In the genomic region with DNA sequence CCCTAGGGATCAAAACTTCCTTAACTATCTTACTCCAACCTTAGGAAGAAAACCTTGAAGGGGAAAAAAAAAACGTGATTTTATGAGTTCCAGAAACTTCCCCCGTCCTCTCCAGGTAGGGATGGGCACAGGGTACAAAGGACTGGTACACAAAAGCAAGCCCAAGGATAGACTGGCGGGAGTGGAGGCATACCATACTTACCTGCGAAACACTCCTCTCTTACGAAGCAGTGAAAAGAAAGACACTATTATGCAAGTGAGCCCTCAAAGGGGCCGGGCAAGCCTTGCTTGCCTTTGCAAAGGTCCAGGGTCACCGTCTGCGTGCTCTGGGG, we compare ENCODE assay signal across 8 cellular contexts. TPM values are rescaled to one million over a fixed set of nuclear protein-coding genes. Genes with fewer than 3 reads are reported as not detected.
DNase-seq lines count a peak whose midpoint lies in the region; ATAC-seq and TF ChIP-seq lines count a peak whose summit lies in the region.

No MANE protein-coding gene starts in this region.

- H2AFZ ChIP-seq in OCI-LY7 (ENCODE audit: low read length), result no peak overlapping the region

- peaks cover 0 to 4% of the 10 kb centered on the region in 2 donors for H3K36me3 ChIP-seq in duodenal mucosa (ENCODE audit: control insufficient read depth in 1 of 2, insufficient read depth in 2 of 2, low read length in 2 of 2)
- peaks cover 0 to 4% of the 10 kb centered on the region in 2 donors for H3K36me3 ChIP-seq in vagina
- no peaks in the 10 kb centered on the region for H3K36me3 ChIP-seq in OCI-LY7 (ENCODE audit: insufficient read depth, low read length)

- H3K4me1 Mint-ChIP-seq in activated naive CD4-positive, alpha-beta T cell treated with anti-CD3 and anti-CD28 coated beads for 36 hours (ENCODE audit: low read depth), result peaks cover 6% of the 10 kb centered on the region
- peaks cover 9% of the 10 kb centered on the region for H3K4me1 Mint-ChIP-seq in mesothelial cell of epicardium

- BruUV-seq in OCI-LY7 (replicated peaks; lab: Mats Ljungman, UMichigan), result no TSS peak

- no peak for DNase-seq in activated naive CD4-positive, alpha-beta T cell treated with anti-CD3 and anti-CD28 coated beads for 36 hours
- no peak for DNase-seq in activated naive CD4-positive, alpha-beta T cell treated with anti-CD3 and anti-CD28 coated beads, Interleukin-2, amount 50 U/mL, for 72 hours (ENCODE audit: low spot score in 2 of 2)
- no peak for DNase-seq in mesothelial cell of epicardium (ENCODE audit: low spot score in 2 of 2, unreplicated experiment in 2 of 2)
- no peak for DNase-seq in vagina (ENCODE audit: extremely low spot score in 2 of 2)
- DNase-seq in COLO668 (lab: John Stamatoyannopoulos, UW; ENCODE audit: unreplicated experiment), result no peak
- no peak for DNase-seq in OCI-LY7 (ENCODE audit: low spot score)

- peak overlapping the region; percentile 60 to 70 for H3K9ac ChIP-seq in duodenal mucosa (ENCODE audit: low read depth in 1 of 2, low read length in 2 of 2)

- no peak overlapping the region for H3K4me2 ChIP-seq in OCI-LY7 (ENCODE audit: low read length)

- no peaks in the 10 kb centered on the region for H3K9me2 ChIP-seq in OCI-LY7 (ENCODE audit: insufficient read depth, low read length)

- H3K4me1 ChIP-seq in duodenal mucosa (ENCODE audit: control insufficient read depth in 1 of 2, insufficient read depth in 2 of 2, low read length in 2 of 2), result no peaks in the 10 kb centered on the region
- H3K4me1 ChIP-seq in vagina, result no peaks in the 10 kb centered on the region
- H3K4me1 ChIP-seq in OCI-LY7 (ENCODE audit: insufficient read depth, low read length, poor library complexity, severe bottlenecking), result no peaks in the 10 kb centered on the region

- H3K4me3 ChIP-seq in duodenal mucosa (ENCODE audit: low read depth in 1 of 2, low read length in 2 of 2), result peak overlapping the region; percentile 73 to 76
- peak overlapping the region; percentile 49 to 51 for H3K4me3 ChIP-seq in vagina
- no peak overlapping the region for H3K4me3 ChIP-seq in OCI-LY7 (ENCODE audit: low read depth, low read length, poor library complexity, severe bottlenecking)

- intact Hi-C loops in activated naive CD4-positive, alpha-beta T cell treated with anti-CD3 and anti-CD28 coated beads for 36 hours (cut with micrococcal nuclease), result loop anchor here (1.0 to 10.0 kb wide), 4 partner anchors 10 to 191 kb away; no protein-coding TSS in a partner anchor
- intact Hi-C loops in vagina (cut with DNase I) (no loop called here), OCI-LY7 (cut with micrococcal nuclease; ENCODE audit: unreplicated experiment) (no loop called here)

- TF ChIP-seq POLR2A in vagina (IDR thresholded peaks at IDR 0.05), result no peak

- H3K9me3 Mint-ChIP-seq in activated naive CD4-positive, alpha-beta T cell treated with anti-CD3 and anti-CD28 coated beads for 36 hours, result no peaks in the 10 kb centered on the region
- H3K9me3 Mint-ChIP-seq in activated naive CD4-positive, alpha-beta T cell treated with anti-CD3 and anti-CD28 coated beads, Interleukin-2, amount 50 U/mL, for 72 hours, result no peaks in the 10 kb centered on the region
- H3K9me3 Mint-ChIP-seq in mesothelial cell of epicardium, result peaks cover 21% of the 10 kb centered on the region

- H4K20me1 ChIP-seq in OCI-LY7 (ENCODE audit: insufficient read depth, low read length), result no peaks in the 10 kb centered on the region

- H3K79me2 ChIP-seq in OCI-LY7 (ENCODE audit: insufficient read depth, low read depth, low read length), result no peaks in the 10 kb centered on the region

- peaks cover 3% of the 10 kb centered on the region for H3K27me3 Mint-ChIP-seq in activated naive CD4-positive, alpha-beta T cell treated with anti-CD3 and anti-CD28 coated beads for 36 hours (ENCODE audit: low read depth)
- no peaks in the 10 kb centered on the region for H3K27me3 Mint-ChIP-seq in mesothelial cell of epicardium (ENCODE audit: low read depth)

- H3K27ac Mint-ChIP-seq in activated naive CD4-positive, alpha-beta T cell treated with anti-CD3 and anti-CD28 coated beads for 36 hours, result no peak overlapping the region
- peak overlapping the region in 1 of 2 donors; percentile 84 for H3K27ac Mint-ChIP-seq in activated naive CD4-positive, alpha-beta T cell treated with anti-CD3 and anti-CD28 coated beads, Interleukin-2, amount 50 U/mL, for 72 hours
- H3K27ac Mint-ChIP-seq in mesothelial cell of epicardium, result peak overlapping the region; percentile 98

- no peak overlapping the region for H3K27ac ChIP-seq in duodenal mucosa (ENCODE audit: low read depth, low read length)
- peak overlapping the region; percentile 61 for H3K27ac ChIP-seq in vagina
- H3K27ac ChIP-seq in OCI-LY7 (ENCODE audit: low read depth, low read length, poor library complexity, severe bottlenecking), result no peak overlapping the region

- TF ChIP-seq CTCF in mesothelial cell of epicardium (IDR thresholded peaks at IDR 0.05; ENCODE audit: unreplicated experiment) (no peak), vagina (IDR thresholded peaks at IDR 0.05) (no peak), OCI-LY7 (conservative IDR thresholded peaks at IDR 0.05; ENCODE audit: low read length) (no peak)

- POLR2A ChIA-PET in OCI-LY7 (lab: Charles Lee), result no interaction called here

- H3K9me3 ChIP-seq in duodenal mucosa (ENCODE audit: control insufficient read depth in 1 of 2, low read length in 2 of 2) (no peaks in the 10 kb centered on the region), vagina (no peaks in the 10 kb centered on the region), OCI-LY7 (ENCODE audit: low read length) (no peaks in the 10 kb centered on the region)

- H3K36me3 Mint-ChIP-seq in activated naive CD4-positive, alpha-beta T cell treated with anti-CD3 and anti-CD28 coated beads for 36 hours (ENCODE audit: low read depth), result no peaks in the 10 kb centered on the region
- peaks cover 0 to 5% of the 10 kb centered on the region in 2 donors for H3K36me3 Mint-ChIP-seq in activated naive CD4-positive, alpha-beta T cell treated with anti-CD3 and anti-CD28 coated beads, Interleukin-2, amount 50 U/mL, for 72 hours
- H3K36me3 Mint-ChIP-seq in mesothelial cell of epicardium, result peaks cover 5% of the 10 kb centered on the region

- no peak for ATAC-seq in activated naive CD4-positive, alpha-beta T cell treated with anti-CD3 and anti-CD28 coated beads, Interleukin-2, amount 50 U/mL, for 72 hours
- no peak for ATAC-seq in HG03442 (IDR thresholded peaks at IDR 0.05; ENCODE audit: unreplicated experiment)

- CTCF ChIA-PET in activated naive CD4-positive, alpha-beta T cell treated with anti-CD3 and anti-CD28 coated beads for 36 hours (lab: Charles Lee), result interaction anchor here (0.8 to 2.5 kb wide), 4 partner anchors 13 to 124 kb away, joined by 3 to 12 read pairs (median 6); no protein-coding TSS in a partner anchor
- CTCF ChIA-PET in OCI-LY7 (lab: Charles Lee; ENCODE audit: unreplicated experiment), result no interaction called here

- H3K4me3 Mint-ChIP-seq in activated naive CD4-positive, alpha-beta T cell treated with anti-CD3 and anti-CD28 coated beads for 36 hours, result peak overlapping the region; percentile 86
- H3K4me3 Mint-ChIP-seq in mesothelial cell of epicardium, result peak overlapping the region; percentile 89

- no peaks in the 10 kb centered on the region for H3K27me3 ChIP-seq in duodenal mucosa (ENCODE audit: control insufficient read depth in 1 of 2, insufficient read depth in 2 of 2, low read length in 2 of 2)
- H3K27me3 ChIP-seq in vagina, result no peaks in the 10 kb centered on the region

RNA-seq across cellular contexts. Expression of a gene that starts 0.7 kb away (rescaled TPM):
- under 1 TPM; 0.42 to 0.57 TPM for total RNA-seq in activated naive CD4-positive, alpha-beta T cell treated with anti-CD3 and anti-CD28 coated beads for 36 hours
- total RNA-seq in activated naive CD4-positive, alpha-beta T cell treated with anti-CD3 and anti-CD28 coated beads, Interleukin-2, amount 50 U/mL, for 72 hours, result under 1 TPM in 1 of 2 donors, not detected in 1; 0.73 TPM
- total RNA-seq in mesothelial cell of epicardium (92.8 to 99.0 TPM (median 93.2 TPM) in 3 replicates), vagina (19.6 TPM), OCI-LY7 (2022) (not detected in 2 replicates)
- not detected in 2 replicates for total RNA-seq in OCI-LY7 (2014; rRNA removed; shearing (Covaris generic))

RNA-seq across cellular contexts. Expression of a gene that starts 8.0 kb away (rescaled TPM):
- total RNA-seq in activated naive CD4-positive, alpha-beta T cell treated with anti-CD3 and anti-CD28 coated beads for 36 hours, result not detected
- total RNA-seq in activated naive CD4-positive, alpha-beta T cell treated with anti-CD3 and anti-CD28 coated beads, Interleukin-2, amount 50 U/mL, for 72 hours, result not detected
- total RNA-seq in mesothelial cell of epicardium (13.7 to 16.2 TPM (median 15.1 TPM) in 3 replicates), vagina (50.6 TPM), OCI-LY7 (2022) (not detected in 2 replicates)
- total RNA-seq in OCI-LY7 (2014; rRNA removed; shearing (Covaris generic)), result not detected in 2 replicates

RNA-seq across cellular contexts. Expression of a gene that starts 51.2 kb away (rescaled TPM):
- total RNA-seq in activated naive CD4-positive, alpha-beta T cell treated with anti-CD3 and anti-CD28 coated beads for 36 hours, result not detected
- total RNA-seq in activated naive CD4-positive, alpha-beta T cell treated with anti-CD3 and anti-CD28 coated beads, Interleukin-2, amount 50 U/mL, for 72 hours, result not detected
- total RNA-seq in mesothelial cell of epicardium, result 0.29 to 0.38 TPM in 2 of 3 replicates, not detected in the other
- not detected for total RNA-seq in vagina
- total RNA-seq in OCI-LY7 (2014; rRNA removed; shearing (Covaris generic)), result not detected in 2 replicates
- total RNA-seq in OCI-LY7 (2022), result not detected in 2 replicates

Comparison
In these comparisons a context has a peak if more than half of its experiments do, and no peak if none do; other contexts are left out.
1. RNA of a gene that starts 0.7 kb away (total RNA-seq): 92.8 to 99.0 TPM in mesothelial cell of epicardium and 19.6 TPM in vagina (single experiment); 0.73 TPM in activated naive CD4-positive, alpha-beta T cell treated with anti-CD3 and anti-CD28 coated beads, Interleukin-2, amount 50 U/mL, for 72 hours, 0.42 to 0.57 TPM in activated naive CD4-positive, alpha-beta T cell treated with anti-CD3 and anti-CD28 coated beads for 36 hours and not detected in OCI-LY7; every median in the first group is over 10 times any median in the second.
2. RNA of a gene that starts 8.0 kb away (total RNA-seq): 50.6 TPM in vagina (single experiment) and 13.7 to 16.2 TPM in mesothelial cell of epicardium; not detected in activated naive CD4-positive, alpha-beta T cell treated with anti-CD3 and anti-CD28 coated beads for 36 hours, not detected in activated naive CD4-positive, alpha-beta T cell treated with anti-CD3 and anti-CD28 coated beads, Interleukin-2, amount 50 U/mL, for 72 hours and not detected in OCI-LY7; every median in the first group is over 10 times any median in the second.